ENCODE assay signal across 8 cellular contexts in the genomic region with DNA sequence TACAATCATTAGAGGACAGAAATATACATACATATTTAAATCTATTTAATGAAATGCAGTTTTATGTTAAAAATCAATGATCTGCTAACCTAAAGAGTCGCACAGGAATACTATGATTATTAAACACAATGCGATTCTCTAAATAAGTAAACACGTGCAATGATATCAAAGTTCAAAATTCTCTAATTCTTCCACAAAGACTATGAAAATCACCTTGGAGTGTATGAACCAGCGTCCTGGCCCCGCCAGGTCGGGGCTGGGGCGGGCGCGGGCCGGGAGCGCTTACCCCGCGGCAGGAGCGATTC. TPM values are rescaled to one million over a fixed set of nuclear protein-coding genes. Genes with fewer than 3 reads are reported as not detected.
DNase-seq lines count a peak whose midpoint lies in the region; ATAC-seq, FAIRE-seq and TF ChIP-seq lines count a peak whose summit lies in the region.

No MANE protein-coding gene starts in this region.

- H3K27me3 Mint-ChIP-seq in T-helper 1 cell treated with Interleukin-12 subunit alpha and Interleukin-12 subunit beta and Interleukin-4 antibody, amounts not matched to agents 30 μg/mL and 1 μg/mL, for 36 hours (ENCODE audit: low read depth), result no peaks in the 10 kb centered on the region
- no peaks in the 10 kb centered on the region for H3K27me3 Mint-ChIP-seq in activated naive CD8-positive, alpha-beta T cell treated with anti-CD3 and anti-CD28 coated beads, Interleukin-2, amount 10 ng/mL, durations not matched to agents 7 days and 5 days

- no peaks in the 10 kb centered on the region for H3K9me3 Mint-ChIP-seq in T-helper 1 cell treated with Interleukin-12 subunit alpha and Interleukin-12 subunit beta and Interleukin-4 antibody, amounts not matched to agents 30 μg/mL and 1 μg/mL, for 36 hours
- H3K9me3 Mint-ChIP-seq in activated naive CD8-positive, alpha-beta T cell treated with anti-CD3 and anti-CD28 coated beads, Interleukin-2, amount 10 ng/mL, durations not matched to agents 7 days and 5 days, result no peaks in the 10 kb centered on the region

- no peak for TF ChIP-seq CTCF in kidney epithelial cell (IDR thresholded peaks at IDR 0.05; ENCODE audit: insufficient read depth, low read length, poor library complexity, severe bottlenecking)

- no peak for ATAC-seq in activated naive CD8-positive, alpha-beta T cell treated with anti-CD3 and anti-CD28 coated beads, Interleukin-2, amount 10 ng/mL, durations not matched to agents 7 days and 5 days (ENCODE audit: low read depth)
- ATAC-seq in HG03039 (IDR thresholded peaks at IDR 0.05; ENCODE audit: unreplicated experiment), result no peak

- peak overlapping the region; percentile 98 for H3K27ac ChIP-seq in subcutaneous abdominal adipose tissue (ENCODE audit: low read depth, low read length)

- no peaks in the 10 kb centered on the region for H3K27me3 ChIP-seq in kidney epithelial cell (ENCODE audit: control insufficient read depth, insufficient read depth, low read length)
- H3K27me3 ChIP-seq in subcutaneous abdominal adipose tissue (ENCODE audit: control insufficient read depth in 5 of 5, insufficient read depth in 4 of 5, low read length in 5 of 5), result no peaks in the 10 kb centered on the region

- peaks cover 2% of the 10 kb centered on the region for H3K36me3 ChIP-seq in kidney epithelial cell (ENCODE audit: control insufficient read depth, insufficient read depth, low read length)
- peaks cover 0 to 3% (median 0%) of the 10 kb centered on the region in 5 donors for H3K36me3 ChIP-seq in subcutaneous abdominal adipose tissue (ENCODE audit: control insufficient read depth in 5 of 5, insufficient read depth in 5 of 5, low read length in 5 of 5)

- H3K4me3 Mint-ChIP-seq in T-helper 1 cell treated with Interleukin-12 subunit alpha and Interleukin-12 subunit beta and Interleukin-4 antibody, amounts not matched to agents 30 μg/mL and 1 μg/mL, for 36 hours, result peak overlapping the region; percentile 91
- H3K4me3 Mint-ChIP-seq in activated naive CD8-positive, alpha-beta T cell treated with anti-CD3 and anti-CD28 coated beads, Interleukin-2, amount 10 ng/mL, durations not matched to agents 7 days and 5 days, result peak overlapping the region; percentile 97

- peaks cover 26% of the 10 kb centered on the region for H3K4me1 Mint-ChIP-seq in T-helper 1 cell treated with Interleukin-12 subunit alpha and Interleukin-12 subunit beta and Interleukin-4 antibody, amounts not matched to agents 30 μg/mL and 1 μg/mL, for 36 hours (ENCODE audit: low read depth)
- H3K4me1 Mint-ChIP-seq in activated naive CD8-positive, alpha-beta T cell treated with anti-CD3 and anti-CD28 coated beads, Interleukin-2, amount 10 ng/mL, durations not matched to agents 7 days and 5 days, result peaks cover 38% of the 10 kb centered on the region

- POLR2A ChIA-PET in activated naive CD8-positive, alpha-beta T cell treated with anti-CD3 and anti-CD28 coated beads, Interleukin-2, amount 10 ng/mL, durations not matched to agents 7 days and 5 days (lab: Charles Lee), result interaction anchor here (0.8 to 3.7 kb wide), 5 partner anchors 14 to 99 kb away, joined by 3 to 39 read pairs (median 3); a partner anchor contains a TSS

- H3K9me3 ChIP-seq in subcutaneous abdominal adipose tissue (ENCODE audit: control insufficient read depth in 5 of 5, low read length in 5 of 5), result no peaks in the 10 kb centered on the region

- H3K9ac ChIP-seq in subcutaneous abdominal adipose tissue (ENCODE audit: low read length in 5 of 5), result peak overlapping the region in 4 of 5 donors; percentile 84 to 99 (median 92)

- H3K4me3 ChIP-seq in kidney epithelial cell (ENCODE audit: low read depth, low read length) (peak overlapping the region; percentile 93), subcutaneous abdominal adipose tissue (ENCODE audit: low read depth in 1 of 5, low read length in 5 of 5) (peak overlapping the region; percentile 73 to 96 (median 90))

- peaks cover 14% of the 10 kb centered on the region for H3K36me3 Mint-ChIP-seq in T-helper 1 cell treated with Interleukin-12 subunit alpha and Interleukin-12 subunit beta and Interleukin-4 antibody, amounts not matched to agents 30 μg/mL and 1 μg/mL, for 36 hours (ENCODE audit: low read depth)
- H3K36me3 Mint-ChIP-seq in activated naive CD8-positive, alpha-beta T cell treated with anti-CD3 and anti-CD28 coated beads, Interleukin-2, amount 10 ng/mL, durations not matched to agents 7 days and 5 days, result peaks cover 26% of the 10 kb centered on the region

- peaks cover 0 to 21% (median 19%) of the 10 kb centered on the region in 5 donors for H3K4me1 ChIP-seq in subcutaneous abdominal adipose tissue (ENCODE audit: control insufficient read depth in 5 of 5, insufficient read depth in 5 of 5, low read length in 5 of 5)

- peak overlapping the region; percentile 92 for H3K27ac Mint-ChIP-seq in T-helper 1 cell treated with Interleukin-12 subunit alpha and Interleukin-12 subunit beta and Interleukin-4 antibody, amounts not matched to agents 30 μg/mL and 1 μg/mL, for 36 hours
- peak overlapping the region; percentile 96 for H3K27ac Mint-ChIP-seq in activated naive CD8-positive, alpha-beta T cell treated with anti-CD3 and anti-CD28 coated beads, Interleukin-2, amount 10 ng/mL, durations not matched to agents 7 days and 5 days

- TF ChIP-seq POLR2A in H54 (IDR thresholded peaks at IDR 0.05; ENCODE audit: low read depth, low read length), result no peak

- FAIRE-seq in H54 (lab: Jason Lieb, UNC), result no peak

- no peak for DNase-seq in T-helper 1 cell
- no peak for DNase-seq in activated naive CD8-positive, alpha-beta T cell treated with anti-CD3 and anti-CD28 coated beads, Interleukin-2, amount 10 ng/mL, durations not matched to agents 7 days and 5 days
- DNase-seq in kidney epithelial cell (ENCODE audit: low read depth), result no peak
- no peak for DNase-seq in H54 (ENCODE audit: insufficient read length, low spot score)
- no peak for DNase-seq in cerebellum (ENCODE audit: low spot score)

RNA-seq across cellular contexts. Expression of a gene that starts 0.6 kb away (rescaled TPM):
- total RNA-seq in activated naive CD8-positive, alpha-beta T cell treated with anti-CD3 and anti-CD28 coated beads, Interleukin-2, amount 10 ng/mL, durations not matched to agents 7 days and 5 days, result 10 to 100 TPM; 19.5 to 22.4 TPM
- 25.7 and 42.1 TPM in 2 replicates for total RNA-seq in kidney epithelial cell
- 45.4 TPM for total RNA-seq in cerebellum

RNA-seq across cellular contexts. Expression of a gene that starts 21.8 kb away (rescaled TPM):
- under 1 TPM; 0.78 to 0.91 TPM for total RNA-seq in activated naive CD8-positive, alpha-beta T cell treated with anti-CD3 and anti-CD28 coated beads, Interleukin-2, amount 10 ng/mL, durations not matched to agents 7 days and 5 days
- total RNA-seq in kidney epithelial cell (3.4 and 4.9 TPM in 2 replicates), cerebellum (1.2 TPM)

RNA-seq across cellular contexts. Expression of a gene that starts 25.9 kb away (rescaled TPM):
- total RNA-seq in activated naive CD8-positive, alpha-beta T cell treated with anti-CD3 and anti-CD28 coated beads, Interleukin-2, amount 10 ng/mL, durations not matched to agents 7 days and 5 days, result 10 to 100 TPM; 48.7 to 53.4 TPM
- total RNA-seq in kidney epithelial cell, result 44.1 and 51.1 TPM in 2 replicates
- 140 TPM for total RNA-seq in cerebellum
